In genomic region chr10:124461642-124462347, GRCh38 we compare ENCODE assay signal across 8 cellular contexts. TPM values are rescaled to one million over a fixed set of nuclear protein-coding genes. Genes with fewer than 3 reads are reported as not detected.
DNase-seq lines count a peak whose midpoint lies in the region; ATAC-seq and TF ChIP-seq lines count a peak whose summit lies in the region.

LHPP (plus strand) TSS chr10:124461823; CDS start chr10:124461863, 40 bp downstream.

- TF ChIP-seq CTCF in DND-41 (IDR thresholded peaks at IDR 0.05; ENCODE audit: borderline replicate concordance, extremely low read depth, low read length, poor library complexity, severe bottlenecking) (peak; percentile 31), fibroblast of villous mesenchyme (IDR thresholded peaks at IDR 0.05; ENCODE audit: insufficient read depth, low read depth, low read length) (peak; percentile 3), neural progenitor cell (IDR thresholded peaks at IDR 0.05) (peak; percentile 54), stomach (IDR thresholded peaks at IDR 0.05) (peak in 3 of 7 experiments; percentile 52 to 88 (median 58))

- TF ChIP-seq EP300 in stomach (IDR thresholded peaks at IDR 0.05), result no peak

- H3K4me2 ChIP-seq in DND-41 (ENCODE audit: insufficient read depth, low read length) (peak within 1 kb of the TSS; percentile 98), neural progenitor cell (peak within 1 kb of the TSS; percentile 75)

- H3K9me3 Mint-ChIP-seq in neural progenitor cell, result no peaks in the 10 kb centered on the region

- intact Hi-C loops in stomach (cut with DNase I; ENCODE audit: low total_unique reads), result no loop called here

- H3K27me3 ChIP-seq in DND-41 (ENCODE audit: insufficient read depth, low read length, poor library complexity) (no peaks in the 10 kb centered on the region), neural progenitor cell (peaks cover 28% of the 10 kb centered on the region), stomach (peaks cover 0 to 2% (median 0%) of the 10 kb centered on the region in 3 donors)

- H3K9ac ChIP-seq in DND-41 (ENCODE audit: low read depth, low read length) (peak within 1 kb of the TSS; percentile 72), neural progenitor cell (no peak within 1 kb of the TSS)

- peak within 1 kb of the TSS; percentile 81 for H3K27ac ChIP-seq in DND-41 (ENCODE audit: low read length)
- no peak within 1 kb of the TSS for H3K27ac ChIP-seq in neural progenitor cell
- H3K27ac ChIP-seq in stomach, result peak within 1 kb of the TSS; percentile 83 to 94 (median 93)

- H3K4me1 Mint-ChIP-seq in neural progenitor cell, result peaks cover 28% of the 10 kb centered on the region

- no peaks in the 10 kb centered on the region for H3K9me3 ChIP-seq in DND-41 (ENCODE audit: insufficient read depth, low read length, severe bottlenecking)
- no peaks in the 10 kb centered on the region for H3K9me3 ChIP-seq in neural progenitor cell (ENCODE audit: low read depth)
- H3K9me3 ChIP-seq in stomach, result no peaks in the 10 kb centered on the region

- H2AFZ ChIP-seq in DND-41 (ENCODE audit: low read depth, low read length) (peak within 1 kb of the TSS; percentile 92), neural progenitor cell (replicated peaks) (peak within 1 kb of the TSS; percentile 99)

- H3K36me3 ChIP-seq in DND-41 (ENCODE audit: insufficient read depth, low read length), result no peaks in the 10 kb centered on the region
- no peaks in the 10 kb centered on the region for H3K36me3 ChIP-seq in neural progenitor cell
- no peaks in the 10 kb centered on the region for H3K36me3 ChIP-seq in stomach

- H3K79me2 ChIP-seq in DND-41 (ENCODE audit: insufficient read depth, low read length), result peaks cover 5% of the 10 kb centered on the region
- H3K79me2 ChIP-seq in neural progenitor cell (ENCODE audit: low read depth), result peaks cover 8% of the 10 kb centered on the region

- peak within 1 kb of the TSS; percentile 90 for H3K4me3 Mint-ChIP-seq in neural progenitor cell

- ATAC-seq in DND-41 (ENCODE audit: insufficient read depth, low read depth), result peak; percentile 98
- peak; percentile 92 for ATAC-seq in GM21526 (IDR thresholded peaks at IDR 0.05; ENCODE audit: low FRiP score, unreplicated experiment)

- H3K27ac Mint-ChIP-seq in neural progenitor cell, result peak within 1 kb of the TSS; percentile 88

- TF ChIP-seq POLR2A in Raji (IDR thresholded peaks at IDR 0.05; ENCODE audit: insufficient read depth, low read depth, low read length), result peak; percentile 69
- TF ChIP-seq POLR2A in stomach (IDR thresholded peaks at IDR 0.05), result no peak

- H4K20me1 ChIP-seq in DND-41 (ENCODE audit: insufficient read depth, low read length) (peaks cover 4% of the 10 kb centered on the region; the same call in 1 of the 2 replicates), neural progenitor cell (ENCODE audit: low read depth) (peaks cover 6% of the 10 kb centered on the region)

- H3K27me3 Mint-ChIP-seq in neural progenitor cell (ENCODE audit: insufficient read depth, low read depth), result peaks cover 15% of the 10 kb centered on the region

- no peaks in the 10 kb centered on the region for H3K36me3 Mint-ChIP-seq in neural progenitor cell

- H3K4me1 ChIP-seq in DND-41 (ENCODE audit: insufficient read depth, low read length), result peaks cover 17% of the 10 kb centered on the region
- H3K4me1 ChIP-seq in neural progenitor cell, result peaks cover 2% of the 10 kb centered on the region
- peaks cover 0 to 27% (median 22%) of the 10 kb centered on the region in 4 donors for H3K4me1 ChIP-seq in stomach

- no peaks in the 10 kb centered on the region for H3F3A ChIP-seq in neural progenitor cell (ENCODE audit: low read depth)

- DNase-seq in DND-41 (peak; percentile 89), HuH-7 (ENCODE audit: low spot score) (peak; percentile 87), fibroblast of villous mesenchyme (ENCODE audit: low read depth) (peak; percentile 64), neural progenitor cell (ENCODE audit: low spot score) (peak; percentile 85), stomach (peak; percentile 88)
- peak; percentile 95 for DNase-seq in activated effector memory CD4-positive, alpha-beta T cell treated with anti-CD3 and anti-CD28 coated beads, Interleukin-2, amount 50 U/mL, for 16 hours

- H3K4me3 ChIP-seq in DND-41 (ENCODE audit: low read depth in 1 of 2, low read length in 2 of 2) (peak within 1 kb of the TSS; percentile 62 to 99), fibroblast of villous mesenchyme (ENCODE audit: low read depth, low read length) (peak within 1 kb of the TSS; percentile 83), neural progenitor cell (peak within 1 kb of the TSS; percentile 97), stomach (peak within 1 kb of the TSS; percentile 71 to 91 (median 80))

- WGBS in stomach, 5 donors, result 1 to 3% (median 1%) methylated on average over 26 to 81 of the region's 81 CpGs

RNA-seq across cellular contexts. Expression of gene LHPP, which starts in this region (rescaled TPM):
- total RNA-seq in fibroblast of villous mesenchyme, result 9.7 and 12.5 TPM in 2 replicates
- total RNA-seq in neural progenitor cell (ENCODE audit: low replicate concordance), result 23.3 and 24.5 TPM in 2 replicates
- total RNA-seq in stomach, result 10 to 100 TPM in 4 of 5 donors, 1 to 10 TPM in 1; 8.5 to 48.7 (median 17.5) TPM
- polyA plus RNA-seq in stomach, result 10 to 100 TPM; 14.6 to 24.0 (median 16.6) TPM
